ENCODE assay signal across 8 cellular contexts in genomic region chr10:98267894-98268693, GRCh38. TPM values are rescaled to one million over a fixed set of nuclear protein-coding genes. Genes with fewer than 3 reads are reported as not detected.
A peak's percentile ranks its signal among the peaks of the same experiment; 100 is the strongest.
DNase-seq lines count a peak whose midpoint lies in the region; ATAC-seq and TF ChIP-seq lines count a peak whose summit lies in the region.

Gene LOXL4 (minus strand): TSS chr10:98268194. CDS start chr10:98263019, 5,175 bp downstream.

- H3K27me3 ChIP-seq in testis = no peaks in the 10 kb centered on the region

- peaks cover 14% of the 10 kb centered on the region for H3K4me1 ChIP-seq in testis

- TF ChIP-seq CTCF in NB4 (IDR thresholded peaks at IDR 0.05; ENCODE audit: low read depth, low read length) (no peak), testis (IDR thresholded peaks at IDR 0.05) (no peak)

- no peaks in the 10 kb centered on the region for H3K36me3 ChIP-seq in testis (ENCODE audit: low read depth, missing control alignments)

- H3K27me3 Mint-ChIP-seq in central memory CD8-positive, alpha-beta T cell = peaks cover 34% of the 10 kb centered on the region

- H3K9me3 Mint-ChIP-seq in central memory CD8-positive, alpha-beta T cell = no peaks in the 10 kb centered on the region

- peak within 1 kb of the TSS; percentile 73 to 83 for H3K27ac ChIP-seq in testis

- no peaks in the 10 kb centered on the region for H3K9me3 ChIP-seq in testis

- H3K4me3 ChIP-seq in NB4 (ENCODE audit: low read depth, low read length) (peak within 1 kb of the TSS; percentile 40), testis (peak within 1 kb of the TSS; percentile 57 to 76)

- peak within 1 kb of the TSS; percentile 23 for H3K27ac Mint-ChIP-seq in central memory CD8-positive, alpha-beta T cell (ENCODE audit: low read depth)

- peak; percentile 42 for ATAC-seq in central memory CD8-positive, alpha-beta T cell (replicated peaks; ENCODE audit: extremely low read depth, poor library complexity, severe bottlenecking)
- ATAC-seq in GM21390 (IDR thresholded peaks at IDR 0.05; ENCODE audit: unreplicated experiment) = no peak

- peaks cover 4% of the 10 kb centered on the region for H3K36me3 Mint-ChIP-seq in central memory CD8-positive, alpha-beta T cell (ENCODE audit: insufficient read depth)

- intact Hi-C loops in testis (cut with DNase I; ENCODE audit: low total_unique reads) = no loop called here

- TF ChIP-seq POLR2A in NB4 (IDR thresholded peaks at IDR 0.05; ENCODE audit: extremely low read depth, insufficient read length) (no peak), testis (IDR thresholded peaks at IDR 0.05) (no peak)

- DNase-seq in NCI-H1436 (lab: John Stamatoyannopoulos, UW) = peak; percentile 10
- no peak for DNase-seq in NCI-H1436 treated with DMSO at 0.1 percent for 48 hours (lab: John Stamatoyannopoulos, UW)
- DNase-seq in NB4 (ENCODE audit: low read depth) = peak; percentile 78
- no peak for DNase-seq in central memory CD8-positive, alpha-beta T cell (ENCODE audit: low spot score in 2 of 2)
- peak; percentile 62 for DNase-seq in left kidney (ENCODE audit: low read depth, low spot score)
- DNase-seq in testis = no peak
- DNase-seq in UCSD-AML1 (lab: John Stamatoyannopoulos, UW; ENCODE audit: unreplicated experiment) = no peak

- H3K4me3 Mint-ChIP-seq in central memory CD8-positive, alpha-beta T cell = peak within 1 kb of the TSS; percentile 71

- 1% methylated on average over 63 of the region's 75 CpGs; no CpG with 5 or more reads in 1 of the 2 donors for WGBS in testis, 2 donors

- H3K4me1 Mint-ChIP-seq in central memory CD8-positive, alpha-beta T cell = peaks cover 10% of the 10 kb centered on the region

RNA-seq across cellular contexts. Expression of gene LOXL4, which starts in this region (rescaled TPM):
- 10 to 100 TPM; 18.9 to 38.2 TPM for total RNA-seq in testis
- polyA plus RNA-seq in testis (ENCODE audit: insufficient read depth, low read depth, low replicate concordance) = 14.0 TPM

Comparison
In these comparisons a context has a peak if more than half of its experiments do, and no peak if none do; other contexts are left out.
1. DNase-seq: peak in NCI-H1436 (single experiment), NB4 (single experiment) and left kidney (single experiment); none in NCI-H1436 treated with DMSO at 0.1 percent for 48 hours (single experiment), central memory CD8-positive, alpha-beta T cell (0 of 2), testis (single experiment) and UCSD-AML1 (single experiment).